15 cellular contexts compared by ENCODE assay signal in genomic region chr7:490461-491291, GRCh38. TPM values are rescaled to one million over a fixed set of nuclear protein-coding genes. Genes with fewer than 3 reads are reported as not detected.
A peak's percentile ranks its signal among the peaks of the same experiment; 100 is the strongest.
DNase-seq lines count a peak whose midpoint lies in the region; ATAC-seq and TF ChIP-seq lines count a peak whose summit lies in the region.
"Had no signal": no experiment of that assay in that cellular context is flagged by ENCODE, and none has a peak within 500 bp of the region (broad histone marks: within the 10 kb centered on the region; RNA-seq: fewer than 3 reads in every experiment).

No MANE protein-coding gene starts in this region.

- H3K27me3 ChIP-seq in left ventricle myocardium inferior (ENCODE audit: low read depth), result no peaks in the 10 kb centered on the region
- H3K27me3 ChIP-seq in left lung, result peaks cover 0 to 4% of the 10 kb centered on the region in 2 donors
- H3K27me3 ChIP-seq in aorta (ENCODE audit: control insufficient read depth in 1 of 2, insufficient read depth in 2 of 2, low read length in 1 of 2), result no peaks in the 10 kb centered on the region
- H3K27me3 ChIP-seq in GM23338 (ENCODE audit: insufficient read depth), result no peaks in the 10 kb centered on the region
- H3K27me3 ChIP-seq: vagina had no signal

- peaks cover 11% of the 10 kb centered on the region; the same call in 2 of the 3 replicates for H3K36me3 Mint-ChIP-seq in GM23338 (ENCODE audit: low read depth)
- H3K36me3 Mint-ChIP-seq: activated naive CD8-positive, alpha-beta T cell treated with anti-CD3 and anti-CD28 coated beads, Interleukin-2, amount 10 ng/mL, durations not matched to agents 7 days and 5 days had no signal

- DNase-seq in left ventricle myocardium inferior, result peak; percentile 9
- DNase-seq in left ventricle myocardium superior, result no peak
- DNase-seq in NCI-H2171 treated with DMSO at 0.1 percent for 48 hours (lab: John Stamatoyannopoulos, UW), result peak; percentile 80
- DNase-seq in left lung, result peak; percentile 23 to 67
- peak; percentile 37 to 77 for DNase-seq in aorta
- DNase-seq in GM23338 (ENCODE audit: low spot score), result no peak
- DNase-seq in AML-193 (lab: John Stamatoyannopoulos, UW), result no peak
- DNase-seq: activated naive CD8-positive, alpha-beta T cell treated with anti-CD3 and anti-CD28 coated beads, Interleukin-2, amount 10 ng/mL, durations not matched to agents 7 days and 5 days; MG63; NCI-H510A treated with DMSO at 0.1 percent for 48 hours; stimulated activated CD4-positive, alpha-beta T cell treated with anti-CD3 and anti-CD28 coated beads, Interleukin-15, amount 100 ng/mL, for 24 hours; stimulated activated CD8-positive, alpha-beta memory T cell treated with anti-CD3 and anti-CD28 coated beads, Interleukin-4, amount 100 ng/mL, for 48 hours had no signal

- no peak overlapping the region for H3K27ac ChIP-seq in left ventricle myocardium inferior (replicated peaks)
- H3K27ac ChIP-seq in left lung, result no peak overlapping the region
- no peak overlapping the region for H3K27ac ChIP-seq in aorta (ENCODE audit: low read depth in 1 of 2, low read length in 2 of 2)
- no peak overlapping the region for H3K27ac ChIP-seq in GM23338 (ENCODE audit: low read depth)
- H3K27ac ChIP-seq: HL-60, vagina had no signal

- no peaks in the 10 kb centered on the region for H4K20me1 ChIP-seq in GM23338 (replicated peaks; ENCODE audit: insufficient read depth)

- peaks cover 7% of the 10 kb centered on the region for H3K4me1 ChIP-seq in left ventricle myocardium inferior
- no peaks in the 10 kb centered on the region for H3K4me1 ChIP-seq in left lung
- H3K4me1 ChIP-seq in aorta (ENCODE audit: control insufficient read depth in 1 of 2, insufficient read depth in 2 of 2, low read length in 2 of 2), result no peaks in the 10 kb centered on the region
- H3K4me1 ChIP-seq in GM23338 (ENCODE audit: insufficient read depth), result no peaks in the 10 kb centered on the region

- no peaks in the 10 kb centered on the region for H3K4me1 Mint-ChIP-seq in GM23338
- H3K4me1 Mint-ChIP-seq: activated naive CD8-positive, alpha-beta T cell treated with anti-CD3 and anti-CD28 coated beads, Interleukin-2, amount 10 ng/mL, durations not matched to agents 7 days and 5 days had no signal

- H3K9me3 Mint-ChIP-seq in GM23338, result peaks cover 10% of the 10 kb centered on the region; the same call in 2 of the 3 replicates
- H3K9me3 Mint-ChIP-seq: activated naive CD8-positive, alpha-beta T cell treated with anti-CD3 and anti-CD28 coated beads, Interleukin-2, amount 10 ng/mL, durations not matched to agents 7 days and 5 days had no signal

- peaks cover 10% of the 10 kb centered on the region for H3K27me3 Mint-ChIP-seq in GM23338 (ENCODE audit: insufficient read depth, low read depth, poor library complexity)

- ATAC-seq in left ventricle myocardium superior, result no peak
- ATAC-seq in left lung, result no peak
- no peak for ATAC-seq in aorta (ENCODE audit: low FRiP score)
- ATAC-seq in GM19324 (IDR thresholded peaks at IDR 0.05; ENCODE audit: low FRiP score, unreplicated experiment), result no peak
- no peak for ATAC-seq in GM23338

- no peaks in the 10 kb centered on the region for H3K9me2 ChIP-seq in GM23338 (ENCODE audit: insufficient read depth)

- no peak overlapping the region for H3K4me2 ChIP-seq in GM23338

- no peaks in the 10 kb centered on the region for H3F3A ChIP-seq in GM23338 (replicated peaks; ENCODE audit: low read depth)

- H3K9me3 ChIP-seq in left ventricle myocardium inferior (replicated peaks), result no peaks in the 10 kb centered on the region
- H3K9me3 ChIP-seq in left lung, result no peaks in the 10 kb centered on the region
- no peaks in the 10 kb centered on the region for H3K9me3 ChIP-seq in aorta (ENCODE audit: control insufficient read depth, low read length)
- H3K9me3 ChIP-seq: MG63, vagina had no signal

- no peak overlapping the region for H3K4me3 Mint-ChIP-seq in GM23338
- H3K4me3 Mint-ChIP-seq: activated naive CD8-positive, alpha-beta T cell treated with anti-CD3 and anti-CD28 coated beads, Interleukin-2, amount 10 ng/mL, durations not matched to agents 7 days and 5 days had no signal

- peaks cover 5% of the 10 kb centered on the region for H3K36me3 ChIP-seq in left ventricle myocardium inferior
- H3K36me3 ChIP-seq in left lung, result no peaks in the 10 kb centered on the region
- no peaks in the 10 kb centered on the region for H3K36me3 ChIP-seq in aorta (ENCODE audit: control insufficient read depth in 1 of 2, insufficient read depth in 2 of 2, low read length in 1 of 2)
- H3K36me3 ChIP-seq in GM23338 (ENCODE audit: insufficient read depth), result no peaks in the 10 kb centered on the region
- H3K36me3 ChIP-seq: MG63, vagina had no signal

- no peak overlapping the region for H3K4me3 ChIP-seq in left ventricle myocardium inferior
- no peak overlapping the region for H3K4me3 ChIP-seq in left lung
- no peak overlapping the region for H3K4me3 ChIP-seq in aorta (ENCODE audit: low read length in 2 of 2)
- H3K4me3 ChIP-seq in GM23338, result no peak overlapping the region
- H3K4me3 ChIP-seq: MG63, vagina had no signal

- no peak for TF ChIP-seq CTCF in left ventricle myocardium inferior (IDR thresholded peaks at IDR 0.05; ENCODE audit: borderline replicate concordance)
- no peak for TF ChIP-seq CTCF in left lung (IDR thresholded peaks at IDR 0.05)
- no peak for TF ChIP-seq CTCF in GM23338 (conservative IDR thresholded peaks at IDR 0.05; ENCODE audit: low read depth in 2 of 2)

- no peak overlapping the region for H3K27ac Mint-ChIP-seq in GM23338
- H3K27ac Mint-ChIP-seq: activated naive CD8-positive, alpha-beta T cell treated with anti-CD3 and anti-CD28 coated beads, Interleukin-2, amount 10 ng/mL, durations not matched to agents 7 days and 5 days had no signal

- H2AFZ ChIP-seq in GM23338, result no peak overlapping the region

- 89 to 94% methylated on average over 18 of the region's 18 CpGs for WGBS in aorta, 2 donors

- no peaks in the 10 kb centered on the region for H3K79me2 ChIP-seq in GM23338 (replicated peaks; ENCODE audit: insufficient read depth)

- intact Hi-C loops in left ventricle myocardium inferior (cut with micrococcal nuclease), result no loop called here
- intact Hi-C loops in left ventricle myocardium superior (cut with micrococcal nuclease), result no loop called here
- intact Hi-C loops in left lung (cut with DNase I), result no loop called here
- intact Hi-C loops in aorta (cut with DNase I), result loop anchor here in 1 of 2 donors (10.0 kb wide), 1 partner anchor 156 kb away; no protein-coding TSS in a partner anchor

TF ChIP-seq in GM23338, 12 proteins besides CTCF, POLR2A, EP300 and RAD21 (continues in another document):
- TF ChIP-seq NANOG (IDR thresholded peaks at IDR 0.05; ENCODE audit: borderline replicate concordance), result no peak
- TF ChIP-seq ETS1 (IDR thresholded peaks at IDR 0.05), result no peak
- TF ChIP-seq REST (IDR thresholded peaks at IDR 0.05; ENCODE audit: unreplicated experiment), result no peak
- no peak for TF ChIP-seq EZH2phosphoT487 (IDR thresholded peaks at IDR 0.05; ENCODE audit: unreplicated experiment)

RNA-seq across cellular contexts. Expression of gene PDGFA, which starts 29.0 kb away (rescaled TPM):
- total RNA-seq in left ventricle myocardium inferior (26.0 TPM), left ventricle myocardium superior (32.7 TPM), left lung (10 to 100 TPM; 29.1 to 69.4 TPM), aorta (100 to 1,000 TPM; 114 to 174 TPM)
- polyA plus RNA-seq in aorta (10 to 100 TPM; 28.9 to 61.1 TPM), GM23338 (2016; fragmentation: Nextera tagmentation; extraction: Ambion mirVana) (35.6 and 39.5 TPM in 2 replicates)
- 32.2 and 43.1 TPM in 2 replicates for total RNA-seq in GM23338 (2014; rRNA removed; shearing (Covaris generic))

Comparison
In these comparisons a context has a peak if more than half of its experiments do, and no peak if none do; other contexts are left out.
1. DNase-seq: peak in left ventricle myocardium inferior (single experiment), NCI-H2171 treated with DMSO at 0.1 percent for 48 hours (single experiment), left lung (2 of 2) and aorta (2 of 2); none in left ventricle myocardium superior (single experiment), GM23338 (single experiment) and AML-193 (0 of 2).